9 cellular contexts compared by ENCODE assay signal in the genomic region with DNA sequence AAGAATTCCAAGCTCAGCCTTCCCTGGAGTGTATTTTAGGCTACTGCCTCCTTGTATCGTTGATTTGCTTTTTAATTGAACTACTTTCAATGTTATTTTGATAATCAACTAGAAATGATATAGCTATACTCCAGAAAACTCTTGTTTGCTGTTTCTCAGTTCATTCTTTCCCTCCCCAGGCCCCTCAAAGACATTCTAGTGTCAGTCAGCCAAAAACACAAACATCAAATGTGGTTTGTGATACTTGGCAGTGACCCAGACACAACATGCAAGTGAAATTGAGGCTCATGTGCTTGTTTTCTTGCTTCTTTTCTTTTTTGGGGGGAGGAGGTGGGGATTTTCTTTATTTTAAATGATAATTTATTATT. TPM values are rescaled to one million over a fixed set of nuclear protein-coding genes. Genes with fewer than 3 reads are reported as not detected.
DNase-seq lines count a peak whose midpoint lies in the region; ATAC-seq and TF ChIP-seq lines count a peak whose summit lies in the region.
"Had no signal": no experiment of that assay in that cellular context is flagged by ENCODE, and none has a peak within 500 bp of the region (broad histone marks: within the 10 kb centered on the region; RNA-seq: fewer than 3 reads in every experiment).

No MANE protein-coding gene starts in this region.

- peaks cover 1% of the 10 kb centered on the region for H3K4me1 Mint-ChIP-seq in activated CD8-positive, alpha-beta memory T cell treated with anti-CD3 and anti-CD28 coated beads, Interleukin-2, amount 10 ng/mL, durations not matched to agents 7 days and 5 days

- H3K9me3 Mint-ChIP-seq in activated CD8-positive, alpha-beta memory T cell treated with anti-CD3 and anti-CD28 coated beads, Interleukin-2, amount 10 ng/mL, durations not matched to agents 7 days and 5 days (ENCODE audit: low read depth): no peaks in the 10 kb centered on the region

- CTCF ChIA-PET in activated CD8-positive, alpha-beta memory T cell treated with anti-CD3 and anti-CD28 coated beads, Interleukin-2, amount 10 ng/mL, durations not matched to agents 7 days and 5 days (lab: Charles Lee): no interaction called here

- peaks cover 4% of the 10 kb centered on the region; the same call in 1 of the 2 replicates for H3K36me3 ChIP-seq in HUES64 (ENCODE audit: insufficient read depth, low read length)
- no peaks in the 10 kb centered on the region for H3K36me3 ChIP-seq in breast epithelium
- H3K36me3 ChIP-seq in left lung: no peaks in the 10 kb centered on the region
- no peaks in the 10 kb centered on the region for H3K36me3 ChIP-seq in suprapubic skin

- TF ChIP-seq CTCF in breast epithelium (IDR thresholded peaks at IDR 0.05) (no peak), left lung (IDR thresholded peaks at IDR 0.05) (no peak), suprapubic skin (IDR thresholded peaks at IDR 0.05) (no peak)

- DNase-seq in breast epithelium (ENCODE audit: low spot score in 2 of 2): no peak
- DNase-seq in left lung: no peak
- no peak for DNase-seq in suprapubic skin (ENCODE audit: low spot score in 2 of 2)
- no peak for DNase-seq in NCI-H2107 (lab: John Stamatoyannopoulos, UW)
- DNase-seq in epidermal melanocyte (ENCODE audit: insufficient read length, low spot score): no peak
- no peak for DNase-seq in activated CD8-positive, alpha-beta memory T cell treated with anti-CD3 and anti-CD28 coated beads, Interleukin-2, amount 10 ng/mL, durations not matched to agents 7 days and 5 days
- DNase-seq: activated CD4-positive, alpha-beta T cell treated with anti-CD3 and anti-CD28 coated beads, Interleukin-2, amount 50 U/mL, for 48 hours had no signal

- H3K27ac ChIP-seq in HUES64 (ENCODE audit: low read depth, low read length): no peak overlapping the region
- peak overlapping the region; percentile 8 to 68 for H3K27ac ChIP-seq in breast epithelium
- peak overlapping the region in 1 of 2 donors; percentile 49 for H3K27ac ChIP-seq in left lung
- H3K27ac ChIP-seq in suprapubic skin: peak overlapping the region; percentile 47

- no peak for ATAC-seq in left lung
- no peak for ATAC-seq in HG03025 (IDR thresholded peaks at IDR 0.05; ENCODE audit: low FRiP score, unreplicated experiment)
- no peak for ATAC-seq in activated CD8-positive, alpha-beta memory T cell treated with anti-CD3 and anti-CD28 coated beads, Interleukin-2, amount 10 ng/mL, durations not matched to agents 7 days and 5 days

- peaks cover 9% of the 10 kb centered on the region for H3K27me3 ChIP-seq in HUES64 (ENCODE audit: insufficient read depth, low read length)
- H3K27me3 ChIP-seq in breast epithelium: peaks cover 0 to 7% of the 10 kb centered on the region in 2 donors
- peaks cover 0 to 14% of the 10 kb centered on the region in 2 donors for H3K27me3 ChIP-seq in left lung
- H3K27me3 ChIP-seq in suprapubic skin: peaks cover 6% of the 10 kb centered on the region

- peaks cover 40% of the 10 kb centered on the region for H3K4me1 ChIP-seq in HUES64 (ENCODE audit: insufficient read depth, low read length)
- peaks cover 5 to 7% of the 10 kb centered on the region in 2 donors for H3K4me1 ChIP-seq in breast epithelium
- H3K4me1 ChIP-seq in left lung: peaks cover 3 to 5% of the 10 kb centered on the region in 2 donors
- peaks cover 23% of the 10 kb centered on the region for H3K4me1 ChIP-seq in suprapubic skin

- no peak overlapping the region for H3K27ac Mint-ChIP-seq in activated CD8-positive, alpha-beta memory T cell treated with anti-CD3 and anti-CD28 coated beads, Interleukin-2, amount 10 ng/mL, durations not matched to agents 7 days and 5 days

- peak overlapping the region; percentile 18; the same call in 1 of the 2 replicates for H3K4me3 ChIP-seq in HUES64 (ENCODE audit: low read length)
- H3K4me3 ChIP-seq in breast epithelium: peak overlapping the region; percentile 7 to 36 (median 16)
- H3K4me3 ChIP-seq in left lung: peak overlapping the region; percentile 5 to 8
- H3K4me3 ChIP-seq in suprapubic skin: peak overlapping the region; percentile 24

- no peak overlapping the region for H3K4me3 Mint-ChIP-seq in activated CD8-positive, alpha-beta memory T cell treated with anti-CD3 and anti-CD28 coated beads, Interleukin-2, amount 10 ng/mL, durations not matched to agents 7 days and 5 days

- TF ChIP-seq POLR2A in breast epithelium (IDR thresholded peaks at IDR 0.05) (no peak), suprapubic skin (IDR thresholded peaks at IDR 0.05) (no peak)

- no peaks in the 10 kb centered on the region for H3K36me3 Mint-ChIP-seq in activated CD8-positive, alpha-beta memory T cell treated with anti-CD3 and anti-CD28 coated beads, Interleukin-2, amount 10 ng/mL, durations not matched to agents 7 days and 5 days

- TF ChIP-seq EP300 in suprapubic skin (IDR thresholded peaks at IDR 0.05): no peak

- no peak overlapping the region for H3K9ac ChIP-seq in HUES64 (ENCODE audit: low read depth, low read length)

- H3K9me3 ChIP-seq in HUES64 (ENCODE audit: insufficient read depth, low read depth, low read length) (no peaks in the 10 kb centered on the region), breast epithelium (no peaks in the 10 kb centered on the region), left lung (no peaks in the 10 kb centered on the region), suprapubic skin (no peaks in the 10 kb centered on the region)

- intact Hi-C loops in breast epithelium (cut with DNase I; ENCODE audit: low total_unique reads): no loop called here
- intact Hi-C loops in left lung (cut with DNase I): no loop called here

- no CpG with 5 or more reads among the region's 1 CpG for WGBS in HUES64
- WGBS in suprapubic skin: 16% methylated on average over 1 of the region's 1 CpG

- peaks cover 15% of the 10 kb centered on the region for H3K27me3 Mint-ChIP-seq in activated CD8-positive, alpha-beta memory T cell treated with anti-CD3 and anti-CD28 coated beads, Interleukin-2, amount 10 ng/mL, durations not matched to agents 7 days and 5 days

RNA-seq across cellular contexts. Expression of gene FAT4, which starts 7.6 kb away (rescaled TPM):
- polyA plus RNA-seq in HUES64 (2013, experiment 1 of 2): 4.2 TPM
- polyA plus RNA-seq in HUES64 (2013, experiment 2 of 2): 4.2 TPM
- total RNA-seq in breast epithelium (10 to 100 TPM; 10.7 to 25.1 (median 13.4) TPM), left lung (10 to 100 TPM; 19.5 to 32.2 TPM), suprapubic skin (1 to 10 TPM; 2.2 to 5.4 (median 3.7) TPM)
- total RNA-seq in activated CD8-positive, alpha-beta memory T cell treated with anti-CD3 and anti-CD28 coated beads, Interleukin-2, amount 10 ng/mL, durations not matched to agents 7 days and 5 days: not detected
